In genomic region chr6:42978487-42978792, GRCh38 we compare ENCODE assay signal across 1 cellular context.
A peak's percentile ranks its signal among the peaks of the same experiment; 100 is the strongest.
TF ChIP-seq lines count a peak whose summit lies in the region.

No MANE protein-coding gene starts in this region.

TF ChIP-seq in K562, 482 proteins besides CTCF, POLR2A, EP300 and RAD21 (continued from another document):
- TF ChIP-seq, protein P1, sequence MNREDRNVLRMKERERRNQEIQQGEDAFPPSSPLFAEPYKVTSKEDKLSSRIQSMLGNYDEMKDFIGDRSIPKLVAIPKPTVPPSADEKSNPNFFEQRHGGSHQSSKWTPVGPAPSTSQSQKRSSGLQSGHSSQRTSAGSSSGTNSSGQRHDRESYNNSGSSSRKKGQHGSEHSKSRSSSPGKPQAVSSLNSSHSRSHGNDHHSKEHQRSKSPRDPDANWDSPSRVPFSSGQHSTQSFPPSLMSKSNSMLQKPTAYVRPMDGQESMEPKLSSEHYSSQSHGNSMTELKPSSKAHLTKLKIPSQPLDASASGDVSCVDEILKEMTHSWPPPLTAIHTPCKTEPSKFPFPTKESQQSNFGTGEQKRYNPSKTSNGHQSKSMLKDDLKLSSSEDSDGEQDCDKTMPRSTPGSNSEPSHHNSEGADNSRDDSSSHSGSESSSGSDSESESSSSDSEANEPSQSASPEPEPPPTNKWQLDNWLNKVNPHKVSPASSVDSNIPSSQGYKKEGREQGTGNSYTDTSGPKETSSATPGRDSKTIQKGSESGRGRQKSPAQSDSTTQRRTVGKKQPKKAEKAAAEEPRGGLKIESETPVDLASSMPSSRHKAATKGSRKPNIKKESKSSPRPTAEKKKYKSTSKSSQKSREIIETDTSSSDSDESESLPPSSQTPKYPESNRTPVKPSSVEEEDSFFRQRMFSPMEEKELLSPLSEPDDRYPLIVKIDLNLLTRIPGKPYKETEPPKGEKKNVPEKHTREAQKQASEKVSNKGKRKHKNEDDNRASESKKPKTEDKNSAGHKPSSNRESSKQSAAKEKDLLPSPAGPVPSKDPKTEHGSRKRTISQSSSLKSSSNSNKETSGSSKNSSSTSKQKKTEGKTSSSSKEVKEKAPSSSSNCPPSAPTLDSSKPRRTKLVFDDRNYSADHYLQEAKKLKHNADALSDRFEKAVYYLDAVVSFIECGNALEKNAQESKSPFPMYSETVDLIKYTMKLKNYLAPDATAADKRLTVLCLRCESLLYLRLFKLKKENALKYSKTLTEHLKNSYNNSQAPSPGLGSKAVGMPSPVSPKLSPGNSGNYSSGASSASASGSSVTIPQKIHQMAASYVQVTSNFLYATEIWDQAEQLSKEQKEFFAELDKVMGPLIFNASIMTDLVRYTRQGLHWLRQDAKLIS (CRISPR knock-in tag; IDR thresholded peaks at IDR 0.05): peak; percentile 87; the same call in 1 of the 2 replicates
- TF ChIP-seq RBM14 (IDR thresholded peaks at IDR 0.05; ENCODE audit: borderline replicate concordance, insufficient read depth, low read depth, low read length): 0 out of 2 replicates have a peak, but pooled peaks have one; percentile 54
- TF ChIP-seq, protein P2, sequence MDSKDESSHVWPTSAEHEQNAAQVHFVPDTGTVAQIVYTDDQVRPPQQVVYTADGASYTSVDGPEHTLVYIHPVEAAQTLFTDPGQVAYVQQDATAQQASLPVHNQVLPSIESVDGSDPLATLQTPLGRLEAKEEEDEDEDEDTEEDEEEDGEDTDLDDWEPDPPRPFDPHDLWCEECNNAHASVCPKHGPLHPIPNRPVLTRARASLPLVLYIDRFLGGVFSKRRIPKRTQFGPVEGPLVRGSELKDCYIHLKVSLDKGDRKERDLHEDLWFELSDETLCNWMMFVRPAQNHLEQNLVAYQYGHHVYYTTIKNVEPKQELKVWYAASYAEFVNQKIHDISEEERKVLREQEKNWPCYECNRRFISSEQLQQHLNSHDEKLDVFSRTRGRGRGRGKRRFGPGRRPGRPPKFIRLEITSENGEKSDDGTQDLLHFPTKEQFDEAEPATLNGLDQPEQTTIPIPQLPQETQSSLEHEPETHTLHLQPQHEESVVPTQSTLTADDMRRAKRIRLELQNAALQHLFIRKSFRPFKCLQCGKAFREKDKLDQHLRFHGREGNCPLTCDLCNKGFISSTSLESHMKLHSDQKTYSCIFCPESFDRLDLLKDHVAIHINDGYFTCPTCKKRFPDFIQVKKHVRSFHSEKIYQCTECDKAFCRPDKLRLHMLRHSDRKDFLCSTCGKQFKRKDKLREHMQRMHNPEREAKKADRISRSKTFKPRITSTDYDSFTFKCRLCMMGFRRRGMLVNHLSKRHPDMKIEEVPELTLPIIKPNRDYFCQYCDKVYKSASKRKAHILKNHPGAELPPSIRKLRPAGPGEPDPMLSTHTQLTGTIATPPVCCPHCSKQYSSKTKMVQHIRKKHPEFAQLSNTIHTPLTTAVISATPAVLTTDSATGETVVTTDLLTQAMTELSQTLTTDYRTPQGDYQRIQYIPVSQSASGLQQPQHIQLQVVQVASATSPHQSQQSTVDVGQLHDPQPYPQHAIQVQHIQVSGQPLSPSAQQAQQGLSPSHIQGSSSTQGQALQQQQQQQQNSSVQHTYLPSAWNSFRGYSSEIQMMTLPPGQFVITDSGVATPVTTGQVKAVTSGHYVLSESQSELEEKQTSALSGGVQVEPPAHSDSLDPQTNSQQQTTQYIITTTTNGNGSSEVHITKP (IDR thresholded peaks at IDR 0.05; ENCODE audit: partially characterized antibody): peak; percentile 34
- TF ChIP-seq ZNF586 (CRISPR knock-in tag; conservative IDR thresholded peaks at IDR 0.05): no peak
- 0 out of 2 replicates have a peak, but pooled peaks have one; percentile 9 for TF ChIP-seq TFAP4 (CRISPR knock-in tag; IDR thresholded peaks at IDR 0.05; ENCODE audit: borderline replicate concordance)
- peak; percentile 89; the same call in 1 of the 2 replicates for TF ChIP-seq ATF6 (CRISPR knock-in tag; IDR thresholded peaks at IDR 0.05)
- TF ChIP-seq ZNF395 (CRISPR knock-in tag; IDR thresholded peaks at IDR 0.05): no peak; the same call in 1 of the 2 replicates
- TF ChIP-seq ZNF696 (CRISPR knock-in tag; conservative IDR thresholded peaks at IDR 0.05): no peak
- TF ChIP-seq JUN (IDR thresholded peaks at IDR 0.05; ENCODE audit: borderline replicate concordance, low read depth, low read length): no peak
- peak; percentile 54; the same call in 1 of the 2 replicates for TF ChIP-seq JUN (CRISPR knock-in tag; IDR thresholded peaks at IDR 0.05; ENCODE audit: borderline replicate concordance)
- TF ChIP-seq HMGN3 (IDR thresholded peaks at IDR 0.05; ENCODE audit: borderline replicate concordance, extremely low read depth, insufficient read length, low read depth, low read length): peak; percentile 42
- TF ChIP-seq, protein P3, sequence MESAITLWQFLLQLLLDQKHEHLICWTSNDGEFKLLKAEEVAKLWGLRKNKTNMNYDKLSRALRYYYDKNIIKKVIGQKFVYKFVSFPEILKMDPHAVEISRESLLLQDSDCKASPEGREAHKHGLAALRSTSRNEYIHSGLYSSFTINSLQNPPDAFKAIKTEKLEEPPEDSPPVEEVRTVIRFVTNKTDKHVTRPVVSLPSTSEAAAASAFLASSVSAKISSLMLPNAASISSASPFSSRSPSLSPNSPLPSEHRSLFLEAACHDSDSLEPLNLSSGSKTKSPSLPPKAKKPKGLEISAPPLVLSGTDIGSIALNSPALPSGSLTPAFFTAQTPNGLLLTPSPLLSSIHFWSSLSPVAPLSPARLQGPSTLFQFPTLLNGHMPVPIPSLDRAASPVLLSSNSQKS (CRISPR knock-in tag; IDR thresholded peaks at IDR 0.05): no peak
- TF ChIP-seq CBFB (CRISPR knock-in tag; IDR thresholded peaks at IDR 0.05): peak; percentile 95
- TF ChIP-seq, protein P4, sequence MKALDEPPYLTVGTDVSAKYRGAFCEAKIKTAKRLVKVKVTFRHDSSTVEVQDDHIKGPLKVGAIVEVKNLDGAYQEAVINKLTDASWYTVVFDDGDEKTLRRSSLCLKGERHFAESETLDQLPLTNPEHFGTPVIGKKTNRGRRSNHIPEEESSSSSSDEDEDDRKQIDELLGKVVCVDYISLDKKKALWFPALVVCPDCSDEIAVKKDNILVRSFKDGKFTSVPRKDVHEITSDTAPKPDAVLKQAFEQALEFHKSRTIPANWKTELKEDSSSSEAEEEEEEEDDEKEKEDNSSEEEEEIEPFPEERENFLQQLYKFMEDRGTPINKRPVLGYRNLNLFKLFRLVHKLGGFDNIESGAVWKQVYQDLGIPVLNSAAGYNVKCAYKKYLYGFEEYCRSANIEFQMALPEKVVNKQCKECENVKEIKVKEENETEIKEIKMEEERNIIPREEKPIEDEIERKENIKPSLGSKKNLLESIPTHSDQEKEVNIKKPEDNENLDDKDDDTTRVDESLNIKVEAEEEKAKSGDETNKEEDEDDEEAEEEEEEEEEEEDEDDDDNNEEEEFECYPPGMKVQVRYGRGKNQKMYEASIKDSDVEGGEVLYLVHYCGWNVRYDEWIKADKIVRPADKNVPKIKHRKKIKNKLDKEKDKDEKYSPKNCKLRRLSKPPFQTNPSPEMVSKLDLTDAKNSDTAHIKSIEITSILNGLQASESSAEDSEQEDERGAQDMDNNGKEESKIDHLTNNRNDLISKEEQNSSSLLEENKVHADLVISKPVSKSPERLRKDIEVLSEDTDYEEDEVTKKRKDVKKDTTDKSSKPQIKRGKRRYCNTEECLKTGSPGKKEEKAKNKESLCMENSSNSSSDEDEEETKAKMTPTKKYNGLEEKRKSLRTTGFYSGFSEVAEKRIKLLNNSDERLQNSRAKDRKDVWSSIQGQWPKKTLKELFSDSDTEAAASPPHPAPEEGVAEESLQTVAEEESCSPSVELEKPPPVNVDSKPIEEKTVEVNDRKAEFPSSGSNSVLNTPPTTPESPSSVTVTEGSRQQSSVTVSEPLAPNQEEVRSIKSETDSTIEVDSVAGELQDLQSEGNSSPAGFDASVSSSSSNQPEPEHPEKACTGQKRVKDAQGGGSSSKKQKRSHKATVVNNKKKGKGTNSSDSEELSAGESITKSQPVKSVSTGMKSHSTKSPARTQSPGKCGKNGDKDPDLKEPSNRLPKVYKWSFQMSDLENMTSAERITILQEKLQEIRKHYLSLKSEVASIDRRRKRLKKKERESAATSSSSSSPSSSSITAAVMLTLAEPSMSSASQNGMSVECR (CRISPR knock-in tag; IDR thresholded peaks at IDR 0.05): no peak
- peak; percentile 21; the same call in 1 of the 2 replicates for TF ChIP-seq GTF2E2 (tag; IDR thresholded peaks at IDR 0.05)
- no peak for TF ChIP-seq ZBED1 (IDR thresholded peaks at IDR 0.05)
- TF ChIP-seq TCF7L2 (IDR thresholded peaks at IDR 0.05; ENCODE audit: low read depth, low read length): no peak
- 0 out of 4 replicates have a peak, but pooled peaks of 1 of the 2 experiments have one; percentile 7 for TF ChIP-seq FOXK2 (conservative IDR thresholded peaks at IDR 0.05 in 1 of 2, IDR thresholded peaks at IDR 0.05 in 1 of 2; ENCODE audit: low read depth in 2 of 2)
- TF ChIP-seq ELF2 (CRISPR knock-in tag; IDR thresholded peaks at IDR 0.05): no peak
- TF ChIP-seq ZNF146 (CRISPR knock-in tag; IDR thresholded peaks at IDR 0.05; ENCODE audit: unreplicated experiment): peak; percentile 28
- TF ChIP-seq ZNF143 (CRISPR knock-in tag; IDR thresholded peaks at IDR 0.05): peak; percentile 63
- no peak for TF ChIP-seq ZNF165 (CRISPR knock-in tag; IDR thresholded peaks at IDR 0.05; ENCODE audit: borderline replicate concordance)
- TF ChIP-seq, protein P5, sequence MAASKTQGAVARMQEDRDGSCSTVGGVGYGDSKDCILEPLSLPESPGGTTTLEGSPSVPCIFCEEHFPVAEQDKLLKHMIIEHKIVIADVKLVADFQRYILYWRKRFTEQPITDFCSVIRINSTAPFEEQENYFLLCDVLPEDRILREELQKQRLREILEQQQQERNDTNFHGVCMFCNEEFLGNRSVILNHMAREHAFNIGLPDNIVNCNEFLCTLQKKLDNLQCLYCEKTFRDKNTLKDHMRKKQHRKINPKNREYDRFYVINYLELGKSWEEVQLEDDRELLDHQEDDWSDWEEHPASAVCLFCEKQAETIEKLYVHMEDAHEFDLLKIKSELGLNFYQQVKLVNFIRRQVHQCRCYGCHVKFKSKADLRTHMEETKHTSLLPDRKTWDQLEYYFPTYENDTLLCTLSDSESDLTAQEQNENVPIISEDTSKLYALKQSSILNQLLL (CRISPR knock-in tag; IDR thresholded peaks at IDR 0.05; ENCODE audit: borderline replicate concordance): no peak
- TF ChIP-seq WHSC1 (IDR thresholded peaks at IDR 0.05; ENCODE audit: low read length): no peak
- TF ChIP-seq FOXM1 (IDR thresholded peaks at IDR 0.05; ENCODE audit: low read depth): no peak
- TF ChIP-seq FOXM1 (CRISPR knock-in tag; IDR thresholded peaks at IDR 0.05; ENCODE audit: low read depth): peak; percentile 82; the same call in 1 of the 2 replicates
TF ChIP-seq in K562: peak in this region for 32.
